ENCODE assay signal across 1 cellular context in the genomic region with DNA sequence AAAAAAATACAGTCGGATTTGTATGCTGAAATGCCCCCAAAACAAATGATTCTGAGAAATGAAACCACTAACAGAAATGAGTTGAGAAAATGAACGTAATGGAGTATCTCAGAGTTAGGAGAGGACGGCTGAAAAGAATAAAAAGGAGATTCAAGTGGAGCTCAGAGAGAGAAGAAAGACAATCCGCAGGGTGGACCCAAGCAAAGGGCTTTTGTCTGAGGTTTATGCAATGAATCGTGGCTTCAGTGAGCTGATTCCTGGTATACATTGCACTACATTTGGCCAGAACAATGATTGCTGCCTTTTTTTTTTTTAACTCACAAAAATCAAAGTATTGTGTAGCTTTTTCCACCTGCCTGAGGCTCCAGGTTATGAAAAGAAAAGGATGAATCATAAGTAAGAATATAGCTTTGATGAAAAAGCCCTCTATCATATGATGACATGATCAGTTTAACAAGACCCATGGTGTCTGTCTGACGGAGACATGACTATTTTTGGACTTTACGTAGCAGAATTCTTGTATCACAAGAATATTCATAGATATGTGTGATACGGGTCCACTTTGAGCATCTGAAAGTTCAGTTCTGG.
TF ChIP-seq lines count a peak whose summit lies in the region.

No MANE protein-coding gene starts in this region.

TF ChIP-seq in WTC11, 78 proteins besides CTCF, POLR2A, EP300 and RAD21 (continued from another document):
- TF ChIP-seq, protein P1, sequence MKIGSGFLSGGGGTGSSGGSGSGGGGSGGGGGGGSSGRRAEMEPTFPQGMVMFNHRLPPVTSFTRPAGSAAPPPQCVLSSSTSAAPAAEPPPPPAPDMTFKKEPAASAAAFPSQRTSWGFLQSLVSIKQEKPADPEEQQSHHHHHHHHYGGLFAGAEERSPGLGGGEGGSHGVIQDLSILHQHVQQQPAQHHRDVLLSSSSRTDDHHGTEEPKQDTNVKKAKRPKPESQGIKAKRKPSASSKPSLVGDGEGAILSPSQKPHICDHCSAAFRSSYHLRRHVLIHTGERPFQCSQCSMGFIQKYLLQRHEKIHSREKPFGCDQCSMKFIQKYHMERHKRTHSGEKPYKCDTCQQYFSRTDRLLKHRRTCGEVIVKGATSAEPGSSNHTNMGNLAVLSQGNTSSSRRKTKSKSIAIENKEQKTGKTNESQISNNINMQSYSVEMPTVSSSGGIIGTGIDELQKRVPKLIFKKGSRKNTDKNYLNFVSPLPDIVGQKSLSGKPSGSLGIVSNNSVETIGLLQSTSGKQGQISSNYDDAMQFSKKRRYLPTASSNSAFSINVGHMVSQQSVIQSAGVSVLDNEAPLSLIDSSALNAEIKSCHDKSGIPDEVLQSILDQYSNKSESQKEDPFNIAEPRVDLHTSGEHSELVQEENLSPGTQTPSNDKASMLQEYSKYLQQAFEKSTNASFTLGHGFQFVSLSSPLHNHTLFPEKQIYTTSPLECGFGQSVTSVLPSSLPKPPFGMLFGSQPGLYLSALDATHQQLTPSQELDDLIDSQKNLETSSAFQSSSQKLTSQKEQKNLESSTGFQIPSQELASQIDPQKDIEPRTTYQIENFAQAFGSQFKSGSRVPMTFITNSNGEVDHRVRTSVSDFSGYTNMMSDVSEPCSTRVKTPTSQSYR (CRISPR knock-in tag; IDR thresholded peaks at IDR 0.05): no peak
- TF ChIP-seq ZNF423 (CRISPR knock-in tag; IDR thresholded peaks at IDR 0.05) (no peak), ATF1 (CRISPR knock-in tag; IDR thresholded peaks at IDR 0.05) (no peak), ELF4 (CRISPR knock-in tag; IDR thresholded peaks at IDR 0.05; ENCODE audit: low read depth) (no peak), ZNF671 (CRISPR knock-in tag; IDR thresholded peaks at IDR 0.05) (no peak)
